Comparison of ENCODE assay signal across 8 cellular contexts in genomic region chr16:15154005-15154404, GRCh38. TPM values are rescaled to one million over a fixed set of nuclear protein-coding genes. Genes with fewer than 3 reads are reported as not detected.
A peak's percentile ranks its signal among the peaks of the same experiment; 100 is the strongest.
DNase-seq lines count a peak whose midpoint lies in the region; ATAC-seq and TF ChIP-seq lines count a peak whose summit lies in the region.
"Not testable (repeated sequence)": the region's sequence is repeated elsewhere in the genome, so short reads cannot be mapped to it uniquely, and the experiment has no call there.

No MANE protein-coding gene starts in this region.

- peaks cover 0 to 14% (median 11%) of the 10 kb centered on the region in 4 donors for H3K4me1 ChIP-seq in esophagus muscularis mucosa
- H3K4me1 ChIP-seq in left lung; prostate gland (replicated peaks); tibial nerve: not testable (repeated sequence)

- not testable (repeated sequence) for H3K9me3 ChIP-seq in MG63, esophagus muscularis mucosa, left lung, prostate gland, tibial nerve

- not testable (repeated sequence) for H3K36me3 Mint-ChIP-seq in activated naive CD8-positive, alpha-beta T cell treated with anti-CD3 and anti-CD28 coated beads for 36 hours

- H3K4me3 ChIP-seq in MG63 (peak overlapping the region; percentile 28), esophagus muscularis mucosa (peak overlapping the region; percentile 57 to 68 (median 64)), left lung (peak overlapping the region; percentile 32 to 46), prostate gland (peak overlapping the region; percentile 37 to 42), tibial nerve (peak overlapping the region; percentile 45 to 61 (median 56))

- not testable (repeated sequence) for H3K4me1 Mint-ChIP-seq in activated naive CD8-positive, alpha-beta T cell treated with anti-CD3 and anti-CD28 coated beads for 36 hours

- DNase-seq in COR-L47 (lab: John Stamatoyannopoulos, UW) (peak; percentile 12), MG63 (peak; percentile 55), T-helper 9 cell (peak; percentile 12), left lung (peak in 1 of 2 donors; percentile 81)
- DNase-seq in activated naive CD8-positive, alpha-beta T cell treated with anti-CD3 and anti-CD28 coated beads for 36 hours, result peak; percentile 49
- DNase-seq in esophagus muscularis mucosa (ENCODE audit: extremely low spot score); prostate gland (ENCODE audit: low spot score); tibial nerve (ENCODE audit: low spot score in 2 of 2): not testable (repeated sequence)

- not testable (repeated sequence) for TF ChIP-seq POLR2A in esophagus muscularis mucosa (IDR thresholded peaks at IDR 0.05; ENCODE audit: low read depth); prostate gland (IDR thresholded peaks at IDR 0.05); tibial nerve (IDR thresholded peaks at IDR 0.05)

- not testable (repeated sequence) for TF ChIP-seq EP300 in esophagus muscularis mucosa (IDR thresholded peaks at IDR 0.05); tibial nerve (IDR thresholded peaks at IDR 0.05)

- ATAC-seq in left lung, result not testable (repeated sequence)

- H3K9me3 Mint-ChIP-seq in activated naive CD8-positive, alpha-beta T cell treated with anti-CD3 and anti-CD28 coated beads for 36 hours, result not testable (repeated sequence)

- H3K27ac ChIP-seq in esophagus muscularis mucosa (replicated peaks in 1 of 4) (peak overlapping the region; percentile 80 to 89 (median 84)), left lung (peak overlapping the region in 1 of 2 donors; percentile 37), prostate gland (peak overlapping the region; percentile 50 to 62), tibial nerve (peak overlapping the region; percentile 56 to 89 (median 67))

- H3K36me3 ChIP-seq in MG63, esophagus muscularis mucosa, left lung, prostate gland, tibial nerve: not testable (repeated sequence)

- not testable (repeated sequence) for TF ChIP-seq CTCF in esophagus muscularis mucosa (IDR thresholded peaks at IDR 0.05); left lung (IDR thresholded peaks at IDR 0.05); prostate gland (IDR thresholded peaks at IDR 0.05); tibial nerve (IDR thresholded peaks at IDR 0.05)

- not testable (repeated sequence) for H3K27ac Mint-ChIP-seq in activated naive CD8-positive, alpha-beta T cell treated with anti-CD3 and anti-CD28 coated beads for 36 hours

- no CpG with 5 or more reads among the region's 48 CpGs for WGBS in esophagus muscularis mucosa
- no CpG with 5 or more reads among the region's 48 CpGs for WGBS in prostate gland
- WGBS in tibial nerve, 2 donors, result 0% methylated on average over 10 of the region's 48 CpGs; no CpG with 5 or more reads in 1 of the 2 donors

- peak overlapping the region; percentile 80 for H3K4me3 Mint-ChIP-seq in activated naive CD8-positive, alpha-beta T cell treated with anti-CD3 and anti-CD28 coated beads for 36 hours

- intact Hi-C loops in esophagus muscularis mucosa (cut with DNase I); left lung (cut with DNase I); prostate gland (cut with DNase I): not testable (repeated sequence)

- not testable (repeated sequence) for H3K27me3 ChIP-seq in MG63; esophagus muscularis mucosa; left lung; prostate gland (replicated peaks; ENCODE audit: insufficient read depth); tibial nerve

- not testable (repeated sequence) for H3K27me3 Mint-ChIP-seq in activated naive CD8-positive, alpha-beta T cell treated with anti-CD3 and anti-CD28 coated beads for 36 hours

RNA-seq across cellular contexts. Expression of gene RRN3, which starts 59.9 kb away (rescaled TPM):
- 47.8 and 61.3 TPM in 2 replicates for total RNA-seq in MG63 (2014; rRNA removed; shearing (Covaris generic); ENCODE audit: low replicate concordance)
- total RNA-seq in activated naive CD8-positive, alpha-beta T cell treated with anti-CD3 and anti-CD28 coated beads for 36 hours, result 10 to 100 TPM; 49.9 to 50.1 TPM
- total RNA-seq in esophagus muscularis mucosa (10 to 100 TPM; 19.5 to 34.1 (median 24.8) TPM), left lung (10 to 100 TPM; 21.7 to 26.0 TPM), prostate gland (10 to 100 TPM; 34.7 to 37.9 TPM), tibial nerve (10 to 100 TPM; 25.5 to 39.6 (median 36.0) TPM)
